ENCODE assay signal across 1 cellular context in genomic region chr12:121888478-121889266, GRCh38.
TF ChIP-seq lines count a peak whose summit lies in the region.

TSS of gene PSMD9 (plus strand) at chr12:121888790. CDS start at chr12:121888857, 67 bp downstream.

TF ChIP-seq in K562, 482 proteins besides CTCF, POLR2A, EP300 and RAD21 (continued from another document and continues in another):
- TF ChIP-seq, protein P1, sequence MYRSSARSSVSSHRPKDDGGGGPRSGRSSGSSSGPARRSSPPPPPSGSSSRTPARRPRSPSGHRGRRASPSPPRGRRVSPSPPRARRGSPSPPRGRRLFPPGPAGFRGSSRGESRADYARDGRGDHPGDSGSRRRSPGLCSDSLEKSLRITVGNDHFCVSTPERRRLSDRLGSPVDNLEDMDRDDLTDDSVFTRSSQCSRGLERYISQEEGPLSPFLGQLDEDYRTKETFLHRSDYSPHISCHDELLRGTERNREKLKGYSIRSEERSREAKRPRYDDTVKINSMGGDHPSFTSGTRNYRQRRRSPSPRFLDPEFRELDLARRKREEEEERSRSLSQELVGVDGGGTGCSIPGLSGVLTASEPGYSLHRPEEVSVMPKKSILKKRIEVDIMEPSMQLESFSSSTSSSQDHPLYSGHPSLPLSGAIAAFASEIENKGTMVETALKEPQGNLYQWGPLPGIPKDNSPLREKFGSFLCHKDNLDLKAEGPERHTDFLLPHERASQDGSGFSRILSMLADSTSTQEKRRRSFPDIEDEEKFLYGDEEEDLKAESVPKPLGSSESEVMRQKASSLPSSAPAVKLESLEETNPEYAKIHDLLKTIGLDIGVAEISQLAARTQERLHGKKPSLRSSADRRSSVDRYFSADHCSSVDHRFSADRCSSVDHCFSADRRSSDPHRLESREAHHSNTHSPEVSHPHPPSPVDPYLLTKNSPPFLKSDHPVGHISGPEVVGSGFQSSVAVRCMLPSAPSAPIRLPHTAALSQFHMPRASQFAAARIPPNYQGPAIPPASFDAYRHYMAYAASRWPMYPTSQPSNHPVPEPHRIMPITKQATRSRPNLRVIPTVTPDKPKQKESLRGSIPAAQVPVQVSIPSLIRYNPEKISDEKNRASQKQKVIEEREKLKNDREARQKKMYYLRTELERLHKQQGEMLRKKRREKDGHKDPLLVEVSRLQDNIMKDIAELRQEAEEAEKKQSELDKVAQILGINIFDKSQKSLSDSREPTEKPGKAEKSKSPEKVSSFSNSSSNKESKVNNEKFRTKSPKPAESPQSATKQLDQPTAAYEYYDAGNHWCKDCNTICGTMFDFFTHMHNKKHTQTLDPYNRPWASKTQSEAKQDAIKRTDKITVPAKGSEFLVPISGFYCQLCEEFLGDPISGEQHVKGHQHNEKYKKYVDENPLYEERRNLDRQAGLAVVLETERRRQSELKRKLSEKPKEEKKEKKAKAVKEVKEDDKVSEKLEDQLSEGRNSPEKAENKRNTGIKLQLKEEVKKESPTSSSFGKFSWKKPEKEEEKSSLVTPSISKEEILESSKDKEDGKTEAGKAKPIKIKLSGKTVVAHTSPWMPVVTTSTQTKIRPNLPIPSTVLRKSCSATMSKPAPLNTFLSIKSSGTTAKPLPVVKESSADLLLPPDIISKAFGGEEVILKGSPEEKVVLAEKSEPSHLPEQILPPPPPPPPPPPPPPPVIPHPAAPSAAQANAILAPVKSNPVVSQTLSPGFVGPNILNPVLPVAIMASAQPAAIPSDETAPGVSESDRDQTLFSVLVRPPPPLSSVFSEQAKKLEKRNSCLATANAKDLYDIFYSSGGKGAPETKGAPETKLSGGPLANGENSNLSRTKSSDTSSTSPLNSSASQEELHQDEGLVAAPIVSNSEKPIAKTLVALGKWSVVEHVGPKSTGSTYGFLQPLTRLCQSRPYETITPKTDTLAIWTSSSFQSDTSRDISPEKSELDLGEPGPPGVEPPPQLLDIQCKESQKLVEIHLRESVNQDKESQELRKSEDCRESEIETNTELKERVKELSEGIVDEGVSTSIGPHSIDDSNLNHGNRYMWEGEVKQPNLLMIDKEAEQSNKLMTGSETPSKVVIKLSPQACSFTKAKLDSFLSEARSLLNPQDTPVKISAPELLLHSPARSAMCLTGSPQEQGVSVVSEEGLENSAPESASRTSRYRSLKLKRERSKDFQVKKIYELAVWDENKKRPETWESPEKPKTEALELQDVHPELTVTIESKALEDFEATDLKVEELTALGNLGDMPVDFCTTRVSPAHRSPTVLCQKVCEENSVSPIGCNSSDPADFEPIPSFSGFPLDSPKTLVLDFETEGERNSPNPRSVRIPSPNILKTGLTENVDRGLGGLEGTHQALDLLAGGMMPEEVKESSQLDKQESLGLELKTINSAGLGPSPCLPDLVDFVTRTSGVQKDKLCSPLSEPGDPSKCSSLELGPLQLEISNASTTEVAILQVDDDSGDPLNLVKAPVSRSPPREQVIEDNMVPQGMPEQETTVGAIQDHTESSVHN (IDR thresholded peaks at IDR 0.05; ENCODE audit: borderline replicate concordance in 1 of 2, low read depth in 1 of 2) = peak in 1 of 2 experiments; percentile 65; a peak in 1 of 4 replicates
- TF ChIP-seq RAD51 (IDR thresholded peaks at IDR 0.05; ENCODE audit: borderline replicate concordance, low read depth) (peak; percentile 86), ZNF263 (CRISPR knock-in tag; IDR thresholded peaks at IDR 0.05; ENCODE audit: borderline replicate concordance) (no peak; the same call in 1 of the 2 replicates), ZBTB1 (CRISPR knock-in tag; IDR thresholded peaks at IDR 0.05; ENCODE audit: borderline replicate concordance, low read depth) (peak; percentile 42; the same call in 1 of the 2 replicates), SIN3A (IDR thresholded peaks at IDR 0.05; ENCODE audit: borderline replicate concordance in 2 of 2, control insufficient read depth in 1 of 2, low read depth in 2 of 2, low read length in 2 of 2) (peak in 1 of 2 experiments; percentile 78; a peak in 1 of 4 replicates), COPS2 (conservative IDR thresholded peaks at IDR 0.05) (no peak), ETV1 (tag; conservative IDR thresholded peaks at IDR 0.05; ENCODE audit: low read depth) (peak; percentile 98), ZNF766 (CRISPR knock-in tag; conservative IDR thresholded peaks at IDR 0.05) (peak; percentile 76), RBBP5 (IDR thresholded peaks at IDR 0.05; ENCODE audit: borderline replicate concordance, insufficient read depth, low read length, poor library complexity, severe bottlenecking) (peak; percentile 81), FOXK2 (conservative IDR thresholded peaks at IDR 0.05 in 1 of 2, IDR thresholded peaks at IDR 0.05 in 1 of 2; ENCODE audit: low read depth in 2 of 2) (peak; percentile 96), HDAC8 (tag; IDR thresholded peaks at IDR 0.05) (peak; percentile 13; the same call in 1 of the 2 replicates), XRCC3 (IDR thresholded peaks at IDR 0.05) (no peak), HDAC1 (IDR thresholded peaks at IDR 0.05) (peak in 1 of 2 experiments; percentile 91; a peak in 2 of 4 replicates), DIDO1 (tag; IDR thresholded peaks at IDR 0.05; ENCODE audit: low read depth) (peak; percentile 68), PYGO2 (tag; IDR thresholded peaks at IDR 0.05) (no peak), ARID1B (IDR thresholded peaks at IDR 0.05) (peak; percentile 45), ZNF133 (CRISPR knock-in tag; IDR thresholded peaks at IDR 0.05) (no peak), CBFB (CRISPR knock-in tag; IDR thresholded peaks at IDR 0.05) (peak; percentile 87; the same call in 1 of the 2 replicates), AFF1 (IDR thresholded peaks at IDR 0.05; ENCODE audit: low read depth in 1 of 2, partially characterized antibody in 2 of 2) (peak in 1 of 2 experiments; percentile 93), RERE (CRISPR knock-in tag; IDR thresholded peaks at IDR 0.05; ENCODE audit: borderline replicate concordance) (peak; percentile 59; the same call in 1 of the 2 replicates), SREBF1 (IDR thresholded peaks at IDR 0.05; ENCODE audit: borderline replicate concordance, low read depth, low read length) (0 out of 2 replicates have a peak, but pooled peaks have one; percentile 16), CREB1 (IDR thresholded peaks at IDR 0.05) (peak; percentile 77), CREB1 (CRISPR knock-in tag; IDR thresholded peaks at IDR 0.05) (peak; percentile 90)
- TF ChIP-seq, protein P2, sequence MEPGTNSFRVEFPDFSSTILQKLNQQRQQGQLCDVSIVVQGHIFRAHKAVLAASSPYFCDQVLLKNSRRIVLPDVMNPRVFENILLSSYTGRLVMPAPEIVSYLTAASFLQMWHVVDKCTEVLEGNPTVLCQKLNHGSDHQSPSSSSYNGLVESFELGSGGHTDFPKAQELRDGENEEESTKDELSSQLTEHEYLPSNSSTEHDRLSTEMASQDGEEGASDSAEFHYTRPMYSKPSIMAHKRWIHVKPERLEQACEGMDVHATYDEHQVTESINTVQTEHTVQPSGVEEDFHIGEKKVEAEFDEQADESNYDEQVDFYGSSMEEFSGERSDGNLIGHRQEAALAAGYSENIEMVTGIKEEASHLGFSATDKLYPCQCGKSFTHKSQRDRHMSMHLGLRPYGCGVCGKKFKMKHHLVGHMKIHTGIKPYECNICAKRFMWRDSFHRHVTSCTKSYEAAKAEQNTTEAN (CRISPR knock-in tag; IDR thresholded peaks at IDR 0.05) = peak; percentile 87
- TF ChIP-seq, protein P3, sequence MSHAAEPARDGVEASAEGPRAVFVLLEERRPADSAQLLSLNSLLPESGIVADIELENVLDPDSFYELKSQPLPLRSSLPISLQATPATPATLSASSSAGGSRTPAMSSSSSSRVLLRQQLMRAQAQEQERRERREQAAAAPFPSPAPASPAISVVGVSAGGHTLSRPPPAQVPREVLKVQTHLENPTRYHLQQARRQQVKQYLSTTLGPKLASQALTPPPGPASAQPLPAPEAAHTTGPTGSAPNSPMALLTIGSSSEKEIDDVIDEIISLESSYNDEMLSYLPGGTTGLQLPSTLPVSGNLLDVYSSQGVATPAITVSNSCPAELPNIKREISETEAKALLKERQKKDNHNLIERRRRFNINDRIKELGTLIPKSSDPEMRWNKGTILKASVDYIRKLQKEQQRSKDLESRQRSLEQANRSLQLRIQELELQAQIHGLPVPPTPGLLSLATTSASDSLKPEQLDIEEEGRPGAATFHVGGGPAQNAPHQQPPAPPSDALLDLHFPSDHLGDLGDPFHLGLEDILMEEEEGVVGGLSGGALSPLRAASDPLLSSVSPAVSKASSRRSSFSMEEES (CRISPR knock-in tag; IDR thresholded peaks at IDR 0.05) = 0 out of 2 replicates have a peak, but pooled peaks have one; percentile 19
- TF ChIP-seq, protein P4, sequence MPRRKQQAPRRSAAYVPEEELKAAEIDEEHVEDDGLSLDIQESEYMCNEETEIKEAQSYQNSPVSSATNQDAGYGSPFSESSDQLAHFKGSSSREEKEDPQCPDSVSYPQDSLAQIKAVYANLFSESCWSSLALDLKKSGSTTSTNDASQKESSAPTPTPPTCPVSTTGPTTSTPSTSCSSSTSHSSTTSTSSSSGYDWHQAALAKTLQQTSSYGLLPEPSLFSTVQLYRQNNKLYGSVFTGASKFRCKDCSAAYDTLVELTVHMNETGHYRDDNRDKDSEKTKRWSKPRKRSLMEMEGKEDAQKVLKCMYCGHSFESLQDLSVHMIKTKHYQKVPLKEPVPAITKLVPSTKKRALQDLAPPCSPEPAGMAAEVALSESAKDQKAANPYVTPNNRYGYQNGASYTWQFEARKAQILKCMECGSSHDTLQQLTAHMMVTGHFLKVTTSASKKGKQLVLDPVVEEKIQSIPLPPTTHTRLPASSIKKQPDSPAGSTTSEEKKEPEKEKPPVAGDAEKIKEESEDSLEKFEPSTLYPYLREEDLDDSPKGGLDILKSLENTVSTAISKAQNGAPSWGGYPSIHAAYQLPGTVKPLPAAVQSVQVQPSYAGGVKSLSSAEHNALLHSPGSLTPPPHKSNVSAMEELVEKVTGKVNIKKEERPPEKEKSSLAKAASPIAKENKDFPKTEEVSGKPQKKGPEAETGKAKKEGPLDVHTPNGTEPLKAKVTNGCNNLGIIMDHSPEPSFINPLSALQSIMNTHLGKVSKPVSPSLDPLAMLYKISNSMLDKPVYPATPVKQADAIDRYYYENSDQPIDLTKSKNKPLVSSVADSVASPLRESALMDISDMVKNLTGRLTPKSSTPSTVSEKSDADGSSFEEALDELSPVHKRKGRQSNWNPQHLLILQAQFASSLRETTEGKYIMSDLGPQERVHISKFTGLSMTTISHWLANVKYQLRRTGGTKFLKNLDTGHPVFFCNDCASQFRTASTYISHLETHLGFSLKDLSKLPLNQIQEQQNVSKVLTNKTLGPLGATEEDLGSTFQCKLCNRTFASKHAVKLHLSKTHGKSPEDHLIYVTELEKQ (CRISPR knock-in tag; IDR thresholded peaks at IDR 0.05) = no peak
- TF ChIP-seq, protein P5, sequence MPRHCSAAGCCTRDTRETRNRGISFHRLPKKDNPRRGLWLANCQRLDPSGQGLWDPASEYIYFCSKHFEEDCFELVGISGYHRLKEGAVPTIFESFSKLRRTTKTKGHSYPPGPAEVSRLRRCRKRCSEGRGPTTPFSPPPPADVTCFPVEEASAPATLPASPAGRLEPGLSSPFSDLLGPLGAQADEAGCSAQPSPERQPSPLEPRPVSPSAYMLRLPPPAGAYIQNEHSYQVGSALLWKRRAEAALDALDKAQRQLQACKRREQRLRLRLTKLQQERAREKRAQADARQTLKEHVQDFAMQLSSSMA (CRISPR knock-in tag; IDR thresholded peaks at IDR 0.05) = peak; percentile 23; the same call in 1 of the 2 replicates
